Comparison of ENCODE assay signal across 9 cellular contexts in genomic region chr12:96241484-96242256, GRCh38. TPM values are rescaled to one million over a fixed set of nuclear protein-coding genes. Genes with fewer than 3 reads are reported as not detected.
DNase-seq lines count a peak whose midpoint lies in the region; ATAC-seq, FAIRE-seq and TF ChIP-seq lines count a peak whose summit lies in the region.
"Had no signal": no experiment of that assay in that cellular context is flagged by ENCODE, and none has a peak within 500 bp of the region (broad histone marks: within the 10 kb centered on the region; RNA-seq: fewer than 3 reads in every experiment).

No MANE protein-coding gene starts in this region.

- no peaks in the 10 kb centered on the region for H3K79me2 ChIP-seq in OCI-LY7 (ENCODE audit: insufficient read depth, low read depth, low read length)

- CTCF ChIA-PET in OCI-LY7 (lab: Charles Lee; ENCODE audit: unreplicated experiment): no interaction called here

- no peaks in the 10 kb centered on the region for H3K4me1 ChIP-seq in OCI-LY7 (ENCODE audit: insufficient read depth, low read length, poor library complexity, severe bottlenecking)

- intact Hi-C loops in OCI-LY7 (cut with micrococcal nuclease; ENCODE audit: unreplicated experiment): no loop called here

- POLR2A ChIA-PET in OCI-LY7 (lab: Charles Lee): interaction anchor here (0.5 to 0.6 kb wide), 2 partner anchors 43 to 218 kb away, joined by 3 to 5 read pairs; no protein-coding TSS in a partner anchor

- H4K20me1 ChIP-seq in OCI-LY7 (ENCODE audit: insufficient read depth, low read length): no peaks in the 10 kb centered on the region

- H3K27me3 Mint-ChIP-seq in T-helper 2 cell treated with Interferon-gamma antibody and Interleukin-4, amounts not matched to agents 5 μg/mL and 100 μg/mL, for 36 hours (ENCODE audit: low read depth): no peaks in the 10 kb centered on the region
- H3K27me3 Mint-ChIP-seq in osteocyte (ENCODE audit: unreplicated experiment): no peaks in the 10 kb centered on the region

- no TSS peak for BruUV-seq in OCI-LY7 (replicated peaks; lab: Mats Ljungman, UMichigan)

- H3K9me3 Mint-ChIP-seq in T-helper 2 cell treated with Interferon-gamma antibody and Interleukin-4, amounts not matched to agents 5 μg/mL and 100 μg/mL, for 36 hours: no peaks in the 10 kb centered on the region
- H3K9me3 Mint-ChIP-seq in osteocyte (ENCODE audit: unreplicated experiment): no peaks in the 10 kb centered on the region

- H3K4me3 Mint-ChIP-seq in T-helper 2 cell treated with Interferon-gamma antibody and Interleukin-4, amounts not matched to agents 5 μg/mL and 100 μg/mL, for 36 hours: peak overlapping the region; percentile 17
- no peak overlapping the region for H3K4me3 Mint-ChIP-seq in osteocyte (ENCODE audit: unreplicated experiment)

- H3K36me3 Mint-ChIP-seq in T-helper 2 cell treated with Interferon-gamma antibody and Interleukin-4, amounts not matched to agents 5 μg/mL and 100 μg/mL, for 36 hours (ENCODE audit: low read depth): peaks cover 13% of the 10 kb centered on the region
- H3K36me3 Mint-ChIP-seq in osteocyte (ENCODE audit: unreplicated experiment): peaks cover 7% of the 10 kb centered on the region

- DNase-seq in AG20443 (ENCODE audit: low spot score): peak; percentile 94
- peak; percentile 29 for DNase-seq in T-helper 2 cell treated with Interferon-gamma antibody and Interleukin-4, amounts not matched to agents 5 μg/mL and 100 μg/mL, for 36 hours (ENCODE audit: low spot score)
- DNase-seq in dermis microvascular lymphatic vessel endothelial cell (ENCODE audit: low read depth in 2 of 2): peak; percentile 92 to 93
- no peak for DNase-seq in osteocyte (ENCODE audit: extremely low spot score, unreplicated experiment)
- DNase-seq in OCI-LY7 (ENCODE audit: low spot score): no peak
- no peak for DNase-seq in GM12891 (ENCODE audit: insufficient read length, low spot score)
- DNase-seq in NCI-H510A (lab: John Stamatoyannopoulos, UW): no peak

- TF ChIP-seq CTCF in osteocyte (IDR thresholded peaks at IDR 0.05) (no peak), OCI-LY7 (conservative IDR thresholded peaks at IDR 0.05; ENCODE audit: low read length) (no peak)

- no peak for ATAC-seq in GM19328 (IDR thresholded peaks at IDR 0.05; ENCODE audit: unreplicated experiment)

- no peak overlapping the region for H2AFZ ChIP-seq in OCI-LY7 (ENCODE audit: low read length)

- TF ChIP-seq POLR2A in GM12891 (IDR thresholded peaks at IDR 0.05; ENCODE audit: low read depth, low read length): no peak

- H3K9me3 ChIP-seq in OCI-LY7 (ENCODE audit: low read length): no peaks in the 10 kb centered on the region

- H3K27ac Mint-ChIP-seq in T-helper 2 cell treated with Interferon-gamma antibody and Interleukin-4, amounts not matched to agents 5 μg/mL and 100 μg/mL, for 36 hours: peak overlapping the region; percentile 73
- peak overlapping the region; percentile 64 for H3K27ac Mint-ChIP-seq in osteocyte (ENCODE audit: unreplicated experiment)

- H3K9me2 ChIP-seq in OCI-LY7 (ENCODE audit: insufficient read depth, low read length): no peaks in the 10 kb centered on the region

- no peaks in the 10 kb centered on the region for H3K36me3 ChIP-seq in OCI-LY7 (ENCODE audit: insufficient read depth, low read length)

- FAIRE-seq in GM12891 (lab: Jason Lieb, UNC): no peak
- FAIRE-seq: TTC549 had no signal

- no peak overlapping the region for H3K4me2 ChIP-seq in OCI-LY7 (ENCODE audit: low read length)

- H3K4me3 ChIP-seq in OCI-LY7 (ENCODE audit: low read depth, low read length, poor library complexity, severe bottlenecking): no peak overlapping the region

- H3K27ac ChIP-seq in OCI-LY7 (ENCODE audit: low read depth, low read length, poor library complexity, severe bottlenecking): no peak overlapping the region

- H3K4me1 Mint-ChIP-seq in T-helper 2 cell treated with Interferon-gamma antibody and Interleukin-4, amounts not matched to agents 5 μg/mL and 100 μg/mL, for 36 hours (ENCODE audit: low read depth): peaks cover 27% of the 10 kb centered on the region
- H3K4me1 Mint-ChIP-seq in osteocyte (ENCODE audit: unreplicated experiment): peaks cover 64% of the 10 kb centered on the region

TF ChIP-seq in GM12891, 5 proteins besides CTCF, POLR2A, EP300 and RAD21:
- no peak for TF ChIP-seq POLR2AphosphoS5 (IDR thresholded peaks at IDR 0.05; ENCODE audit: low read depth, low read length)
- no peak for TF ChIP-seq POU2F2 (IDR thresholded peaks at IDR 0.05; ENCODE audit: low read depth, low read length)
- no peak for TF ChIP-seq SPI1 (IDR thresholded peaks at IDR 0.05; ENCODE audit: low read depth, low read length)
- TF ChIP-seq TAF1 (IDR thresholded peaks at IDR 0.05; ENCODE audit: low read depth, low read length): no peak
- no peak for TF ChIP-seq PAX5 (IDR thresholded peaks at IDR 0.05; ENCODE audit: insufficient read depth, low read length, severe bottlenecking)

RNA-seq across cellular contexts. Expression of gene ELK3, which starts 47.5 kb away (rescaled TPM):
- total RNA-seq in dermis microvascular lymphatic vessel endothelial cell (50.2 and 67.6 TPM in 2 replicates), osteocyte (49.3 and 49.5 TPM in 2 replicates), OCI-LY7 (2022) (2.5 and 4.2 TPM in 2 replicates)
- 1.9 and 2.2 TPM in 2 replicates for total RNA-seq in OCI-LY7 (2014; rRNA removed; shearing (Covaris generic))
- polyA plus RNA-seq in GM12891 (2012; ENCODE audit: low read depth, missing spikeins): 0.65 TPM

Comparison
In these comparisons a context has a peak if more than half of its experiments do, and no peak if none do; other contexts are left out.
1. DNase-seq: peak in AG20443 (single experiment), T-helper 2 cell treated with Interferon-gamma antibody and Interleukin-4, amounts not matched to agents 5 μg/mL and 100 μg/mL, for 36 hours (single experiment) and dermis microvascular lymphatic vessel endothelial cell (2 of 2); none in osteocyte (single experiment), OCI-LY7 (single experiment), GM12891 (single experiment) and NCI-H510A (single experiment).